Comparison of ENCODE assay signal across 16 cellular contexts in genomic region chrX:1741828-1742394, GRCh38.
"Had no signal": no experiment of that assay in that cellular context is flagged by ENCODE, and none has a peak within 500 bp of the region (broad histone marks: within the 10 kb centered on the region; RNA-seq: fewer than 3 reads in every experiment).

No MANE protein-coding gene starts in this region.

- H3K27me3 ChIP-seq: colonic mucosa, hepatocyte, right atrium auricular region, stomach had no signal

- H3K36me3 ChIP-seq: colonic mucosa, right atrium auricular region, stomach had no signal

- H3K27ac ChIP-seq: colonic mucosa, hepatocyte, right atrium auricular region, stomach had no signal

- H3K4me3 Mint-ChIP-seq: natural killer cell had no signal

- DNase-seq: colonic mucosa; effector CD8-positive, alpha-beta T cell; foreskin melanocyte; kidney glomerular epithelial cell; mammary epithelial cell; mucosa of descending colon; natural killer cell; posterior cingulate gyrus; small intestine; stimulated activated CD4-positive, alpha-beta T cell treated with anti-CD3 and anti-CD28 coated beads, Interleukin-12 subunit alpha, Interleukin-12 subunit beta, amount 100 ng/mL, for 4 hours; stimulated activated naive CD4-positive, alpha-beta T cell; stomach; substantia nigra; trophoblast cell had no signal

- ATAC-seq: mucosa of descending colon, natural killer cell had no signal

- H3K4me1 ChIP-seq: colonic mucosa, right atrium auricular region, stomach had no signal

- H3K9me3 ChIP-seq: colonic mucosa, mucosa of descending colon, right atrium auricular region had no signal

- H3K27ac Mint-ChIP-seq: natural killer cell had no signal

- H3K4me3 ChIP-seq: colonic mucosa, hepatocyte, mucosa of descending colon, right atrium auricular region, stomach had no signal

- H3K9me3 Mint-ChIP-seq: natural killer cell had no signal
